1 cellular context compared by ENCODE assay signal in the genomic region with DNA sequence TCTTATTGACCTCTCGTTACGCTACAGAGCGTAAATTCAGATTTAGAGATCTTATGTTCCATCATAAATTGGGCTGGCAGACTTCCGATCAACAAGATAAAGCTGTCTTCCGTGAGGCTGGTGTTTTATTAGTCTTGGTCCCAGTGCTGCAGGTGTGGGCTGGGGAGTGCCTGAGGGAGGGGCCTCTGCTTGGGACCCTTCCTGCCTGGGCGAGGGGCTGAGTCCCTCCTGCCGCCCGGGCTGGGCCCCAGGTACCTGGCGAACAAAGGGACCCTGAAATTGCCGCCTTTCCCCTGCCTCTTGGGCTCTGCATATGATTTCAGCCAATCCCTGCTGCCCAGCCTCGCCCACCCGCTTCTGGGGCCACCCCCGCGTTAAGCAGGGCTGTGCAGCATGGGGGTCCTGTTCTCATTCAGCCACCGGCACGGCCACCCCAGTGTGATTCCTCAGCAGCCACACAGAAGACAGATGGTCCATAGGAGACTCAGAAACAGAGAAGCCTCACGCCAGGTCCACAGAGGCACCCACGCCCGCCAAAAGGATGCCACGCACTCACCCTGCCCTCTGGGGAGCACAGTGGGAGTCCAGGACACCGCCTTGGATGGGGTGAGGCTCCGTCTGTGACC.
TF ChIP-seq lines count a peak whose summit lies in the region.

No MANE protein-coding gene starts in this region.

TF ChIP-seq in HEK293, 187 proteins besides CTCF, POLR2A, EP300 and RAD21 (continued from another document):
- TF ChIP-seq ZBTB11 (tag by site-specific recombination; conservative IDR thresholded peaks at IDR 0.05; ENCODE audit: low read depth) (no peak), ZNF777 (tag by site-specific recombination; IDR thresholded peaks at IDR 0.05; ENCODE audit: borderline replicate concordance) (no peak), KLF8 (tag by site-specific recombination; IDR thresholded peaks at IDR 0.05) (no peak), GLIS1 (tag by site-specific recombination; IDR thresholded peaks at IDR 0.05) (no peak), ZSCAN4 (tag by site-specific recombination; IDR thresholded peaks at IDR 0.05) (no peak), KLF9 (tag by site-specific recombination; IDR thresholded peaks at IDR 0.05; ENCODE audit: low read depth) (no peak), ZNF140 (tag by site-specific recombination; IDR thresholded peaks at IDR 0.05) (no peak), OSR2 (tag by site-specific recombination; IDR thresholded peaks at IDR 0.05) (peak; percentile 50; the same call in 1 of the 2 replicates), ZNF600 (tag by site-specific recombination; IDR thresholded peaks at IDR 0.05) (peak; percentile 62)
- TF ChIP-seq, protein P1, sequence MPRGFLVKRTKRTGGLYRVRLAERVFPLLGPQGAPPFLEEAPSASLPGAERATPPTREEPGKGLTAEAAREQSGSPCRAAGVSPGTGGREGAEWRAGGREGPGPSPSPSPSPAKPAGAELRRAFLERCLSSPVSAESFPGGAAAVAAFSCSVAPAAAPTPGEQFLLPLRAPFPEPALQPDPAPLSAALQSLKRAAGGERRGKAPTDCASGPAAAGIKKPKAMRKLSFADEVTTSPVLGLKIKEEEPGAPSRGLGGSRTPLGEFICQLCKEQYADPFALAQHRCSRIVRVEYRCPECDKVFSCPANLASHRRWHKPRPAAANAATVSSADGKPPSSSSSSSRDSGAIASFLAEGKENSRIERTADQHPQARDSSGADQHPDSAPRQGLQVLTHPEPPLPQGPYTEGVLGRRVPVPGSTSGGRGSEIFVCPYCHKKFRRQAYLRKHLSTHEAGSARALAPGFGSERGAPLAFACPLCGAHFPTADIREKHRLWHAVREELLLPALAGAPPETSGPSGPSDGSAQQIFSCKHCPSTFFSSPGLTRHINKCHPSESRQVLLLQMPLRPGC (tag by site-specific recombination; IDR thresholded peaks at IDR 0.05), result no peak
